Comparison of ENCODE assay signal across 1 cellular context in the genomic region with DNA sequence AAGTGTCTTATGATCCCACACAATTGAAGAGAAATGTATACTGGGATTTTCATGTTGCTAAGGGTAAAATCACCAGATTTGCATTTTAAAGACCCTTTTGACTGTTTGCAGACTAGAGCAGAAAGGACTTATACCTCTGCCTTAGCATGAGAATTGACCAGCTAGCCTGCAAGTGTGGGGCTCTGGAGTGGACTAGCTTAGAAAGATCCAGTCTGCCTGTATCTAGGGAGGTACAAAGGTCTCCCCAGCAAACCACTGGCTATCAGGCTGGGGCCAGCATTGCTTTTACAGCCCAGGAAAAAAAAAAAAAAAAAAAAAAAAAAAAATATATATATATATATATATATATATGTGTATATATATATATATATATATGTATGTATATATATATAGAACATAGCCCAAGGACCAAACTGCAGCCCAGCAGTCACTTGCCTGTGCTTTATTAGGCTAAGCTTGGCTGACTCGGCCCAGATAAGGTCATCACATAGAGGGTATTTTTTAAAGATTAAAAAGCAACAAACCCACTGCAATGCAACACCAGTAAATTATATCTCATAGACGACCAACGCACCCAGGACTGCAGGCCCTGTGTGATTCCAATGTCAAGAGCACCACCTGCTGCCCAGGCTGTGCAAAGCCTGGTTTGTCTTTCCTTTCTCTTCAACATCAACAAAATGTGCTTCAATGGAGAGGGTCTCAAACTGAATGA.
TF ChIP-seq lines count a peak whose summit lies in the region.

No MANE protein-coding gene starts in this region.

TF ChIP-seq in SK-N-SH treated with all-trans-retinoic acid at 6 μM for 48 hours, 23 proteins besides CTCF, POLR2A, EP300 and RAD21 (continued from another document):
- no peak for TF ChIP-seq TSHZ2 (CRISPR knock-in tag; IDR thresholded peaks at IDR 0.05)
